In genomic region chr12:15208140-15208539, GRCh38 we compare ENCODE assay signal across 12 cellular contexts. TPM values are rescaled to one million over a fixed set of nuclear protein-coding genes. Genes with fewer than 3 reads are reported as not detected.
DNase-seq lines count a peak whose midpoint lies in the region; ATAC-seq, FAIRE-seq and TF ChIP-seq lines count a peak whose summit lies in the region.
"Had no signal": no experiment of that assay in that cellular context is flagged by ENCODE, and none has a peak within 500 bp of the region (broad histone marks: within the 10 kb centered on the region; RNA-seq: fewer than 3 reads in every experiment).

No MANE protein-coding gene starts in this region.

- POLR2A ChIA-PET in activated CD4-positive, alpha-beta T cell treated with anti-CD3 and anti-CD28 coated beads, Interleukin-2, amount 10 ng/mL, durations not matched to agents 7 days and 5 days (lab: Charles Lee) = no interaction called here

- no peak overlapping the region for H3K4me2 ChIP-seq in astrocyte (ENCODE audit: low read length)

- H3K27me3 Mint-ChIP-seq in astrocyte (ENCODE audit: low read depth, unreplicated experiment) (no peaks in the 10 kb centered on the region), glutamatergic neuron (ENCODE audit: unreplicated experiment) (peaks cover 3% of the 10 kb centered on the region)
- peaks cover 33% of the 10 kb centered on the region for H3K27me3 Mint-ChIP-seq in activated CD4-positive, alpha-beta T cell treated with anti-CD3 and anti-CD28 coated beads, Interleukin-2, amount 10 ng/mL, durations not matched to agents 7 days and 5 days
- H3K27me3 Mint-ChIP-seq: stimulated activated naive CD8-positive, alpha-beta T cell treated with anti-CD3 and anti-CD28 coated beads, Interleukin-15, amount 100 ng/mL, for 72 hours had no signal

- H3K4me3 ChIP-seq in astrocyte (ENCODE audit: insufficient read depth, low read depth, low read length) (no peak overlapping the region), psoas muscle (no peak overlapping the region), mucosa of descending colon (no peak overlapping the region)

- WGBS in psoas muscle, 3 donors = 84 to 91% (median 87%) methylated on average over 2 of the region's 2 CpGs

- H3K4me3 Mint-ChIP-seq in astrocyte (ENCODE audit: unreplicated experiment) = no peak overlapping the region
- no peak overlapping the region for H3K4me3 Mint-ChIP-seq in glutamatergic neuron (ENCODE audit: unreplicated experiment)
- no peak overlapping the region for H3K4me3 Mint-ChIP-seq in activated CD4-positive, alpha-beta T cell treated with anti-CD3 and anti-CD28 coated beads, Interleukin-2, amount 10 ng/mL, durations not matched to agents 7 days and 5 days
- H3K4me3 Mint-ChIP-seq: stimulated activated naive CD8-positive, alpha-beta T cell treated with anti-CD3 and anti-CD28 coated beads, Interleukin-15, amount 100 ng/mL, for 72 hours had no signal

- FAIRE-seq in astrocyte (lab: Jason Lieb, UNC) = no peak

- H3K9me3 Mint-ChIP-seq in astrocyte (ENCODE audit: unreplicated experiment) (peaks cover 1% of the 10 kb centered on the region), glutamatergic neuron (ENCODE audit: unreplicated experiment) (peaks cover 2% of the 10 kb centered on the region)
- H3K9me3 Mint-ChIP-seq in activated CD4-positive, alpha-beta T cell treated with anti-CD3 and anti-CD28 coated beads, Interleukin-2, amount 10 ng/mL, durations not matched to agents 7 days and 5 days = no peaks in the 10 kb centered on the region

- H2AFZ ChIP-seq in astrocyte (ENCODE audit: low read depth, low read length) = no peak overlapping the region

- H3K9me3 ChIP-seq in astrocyte (ENCODE audit: insufficient read depth, low read depth, low read length) (no peaks in the 10 kb centered on the region), psoas muscle (no peaks in the 10 kb centered on the region), mucosa of descending colon (no peaks in the 10 kb centered on the region)

- H3K4me1 Mint-ChIP-seq in astrocyte (ENCODE audit: low read depth, unreplicated experiment) = peaks cover 13% of the 10 kb centered on the region
- H3K4me1 Mint-ChIP-seq in glutamatergic neuron (ENCODE audit: low read depth, unreplicated experiment) = no peaks in the 10 kb centered on the region
- no peaks in the 10 kb centered on the region for H3K4me1 Mint-ChIP-seq in activated CD4-positive, alpha-beta T cell treated with anti-CD3 and anti-CD28 coated beads, Interleukin-2, amount 10 ng/mL, durations not matched to agents 7 days and 5 days
- H3K4me1 Mint-ChIP-seq: stimulated activated naive CD8-positive, alpha-beta T cell treated with anti-CD3 and anti-CD28 coated beads, Interleukin-15, amount 100 ng/mL, for 72 hours had no signal

- CTCF ChIA-PET in activated CD4-positive, alpha-beta T cell treated with anti-CD3 and anti-CD28 coated beads, Interleukin-2, amount 10 ng/mL, durations not matched to agents 7 days and 5 days (lab: Charles Lee) = no interaction called here

- ATAC-seq in psoas muscle (peak in 3 of 4 donors; percentile 73 to 75 (median 73)), mucosa of descending colon (no peak)
- ATAC-seq: stimulated activated naive CD8-positive, alpha-beta T cell treated with anti-CD3 and anti-CD28 coated beads, Interleukin-15, amount 100 ng/mL, for 72 hours had no signal

- no peak overlapping the region for H3K9ac ChIP-seq in astrocyte (ENCODE audit: low read length)

- H3K4me1 ChIP-seq in astrocyte (ENCODE audit: insufficient read depth, low read length) (peaks cover 15% of the 10 kb centered on the region), psoas muscle (no peaks in the 10 kb centered on the region), mucosa of descending colon (ENCODE audit: low read depth) (no peaks in the 10 kb centered on the region)

- no peaks in the 10 kb centered on the region for H3K36me3 Mint-ChIP-seq in astrocyte (ENCODE audit: low read depth, unreplicated experiment)
- peaks cover 3% of the 10 kb centered on the region for H3K36me3 Mint-ChIP-seq in glutamatergic neuron (ENCODE audit: unreplicated experiment)
- H3K36me3 Mint-ChIP-seq in activated CD4-positive, alpha-beta T cell treated with anti-CD3 and anti-CD28 coated beads, Interleukin-2, amount 10 ng/mL, durations not matched to agents 7 days and 5 days (ENCODE audit: low read depth) = no peaks in the 10 kb centered on the region

- no peaks in the 10 kb centered on the region for H3K79me2 ChIP-seq in astrocyte (ENCODE audit: insufficient read depth, low read length)

- no peaks in the 10 kb centered on the region for H4K20me1 ChIP-seq in astrocyte (ENCODE audit: insufficient read depth, low read length)

- TF ChIP-seq CTCF in astrocyte (IDR thresholded peaks at IDR 0.05; ENCODE audit: insufficient read depth, low read depth, low read length) = peak; percentile 42
- peak; percentile 25 for TF ChIP-seq CTCF in glutamatergic neuron (IDR thresholded peaks at IDR 0.05; ENCODE audit: partially characterized antibody, unreplicated experiment)
- peak; percentile 36 for TF ChIP-seq CTCF in psoas muscle (IDR thresholded peaks at IDR 0.05)
- TF ChIP-seq CTCF in mucosa of descending colon (IDR thresholded peaks at IDR 0.05) = no peak

- H3K27me3 ChIP-seq in astrocyte (ENCODE audit: insufficient read depth, low read length) (no peaks in the 10 kb centered on the region), psoas muscle (ENCODE audit: insufficient read depth in 3 of 3, low read length in 2 of 3) (peaks cover 0 to 3% (median 0%) of the 10 kb centered on the region in 3 donors)

- intact Hi-C loops in psoas muscle (cut with DNase I) = no loop called here
- intact Hi-C loops in mucosa of descending colon (cut with DNase I, micrococcal nuclease) = no loop called here

- H3K36me3 ChIP-seq in astrocyte (ENCODE audit: insufficient read depth, low read length) (no peaks in the 10 kb centered on the region), psoas muscle (ENCODE audit: insufficient read depth in 1 of 2, low read depth in 1 of 2) (no peaks in the 10 kb centered on the region), mucosa of descending colon (ENCODE audit: low read depth) (no peaks in the 10 kb centered on the region)

- no peak overlapping the region for H3K27ac Mint-ChIP-seq in astrocyte (ENCODE audit: unreplicated experiment)
- H3K27ac Mint-ChIP-seq in glutamatergic neuron (ENCODE audit: unreplicated experiment) = no peak overlapping the region
- H3K27ac Mint-ChIP-seq in activated CD4-positive, alpha-beta T cell treated with anti-CD3 and anti-CD28 coated beads, Interleukin-2, amount 10 ng/mL, durations not matched to agents 7 days and 5 days = no peak overlapping the region
- H3K27ac Mint-ChIP-seq: stimulated activated naive CD8-positive, alpha-beta T cell treated with anti-CD3 and anti-CD28 coated beads, Interleukin-15, amount 100 ng/mL, for 72 hours had no signal

- H3K27ac ChIP-seq in astrocyte (ENCODE audit: low read depth, low read length) (no peak overlapping the region), psoas muscle (no peak overlapping the region)

- peak; percentile 17 for DNase-seq in Daoy (ENCODE audit: low read depth)
- DNase-seq in astrocyte (ENCODE audit: low read depth) = no peak
- no peak for DNase-seq in glutamatergic neuron
- DNase-seq in psoas muscle = no peak
- no peak for DNase-seq in mucosa of descending colon
- DNase-seq in activated CD4-positive, alpha-beta T cell treated with anti-CD3 and anti-CD28 coated beads, Interleukin-2, amount 10 ng/mL, durations not matched to agents 7 days and 5 days = no peak
- no peak for DNase-seq in NCI-H774 (lab: John Stamatoyannopoulos, UW)
- DNase-seq in GM19240 (ENCODE audit: insufficient read length, low spot score) = no peak
- DNase-seq: amygdala; NCI-H510A; stimulated activated naive CD8-positive, alpha-beta T cell treated with anti-CD3 and anti-CD28 coated beads, Interleukin-15, amount 100 ng/mL, for 72 hours had no signal

RNA-seq across cellular contexts. Expression of gene RERG, which starts 13.1 kb away (rescaled TPM):
- 0.40 TPM in 1 of 2 replicates, not detected in the other for total RNA-seq in Daoy (2014; rRNA removed; shearing (Covaris generic))
- total RNA-seq in astrocyte (0.14 TPM in 1 of 2 replicates, not detected in the other), glutamatergic neuron (ENCODE audit: unreplicated experiment) (not detected), psoas muscle (1 to 10 TPM; 1.6 to 2.4 (median 2.3) TPM), mucosa of descending colon (10 to 100 TPM in 1 of 3 donors, 1 to 10 TPM in 2; 1.4 to 31.6 (median 5.2) TPM)
- 1 to 10 TPM; 1.9 to 3.1 (median 2.0) TPM for polyA plus RNA-seq in psoas muscle
- under 1 TPM; 0.17 to 0.21 TPM for total RNA-seq in activated CD4-positive, alpha-beta T cell treated with anti-CD3 and anti-CD28 coated beads, Interleukin-2, amount 10 ng/mL, durations not matched to agents 7 days and 5 days
- total RNA-seq: activated CD8-positive, alpha-beta memory T cell treated with anti-CD3 and anti-CD28 coated beads for 36 hours had no signal
